ENCODE assay signal across 19 cellular contexts in genomic region chr15:50800715-50801114, GRCh38.
"Had no signal": no experiment of that assay in that cellular context is flagged by ENCODE, and none has a peak within 500 bp of the region (broad histone marks: within the 10 kb centered on the region; RNA-seq: fewer than 3 reads in every experiment).

No MANE protein-coding gene starts in this region.

- H3K9me3 ChIP-seq: thyroid gland had no signal

- H3K36me3 ChIP-seq: thyroid gland had no signal

- H3K27me3 Mint-ChIP-seq: activated B cell treated with CpG ODN at 0.5 μM for 24 hours; activated naive CD8-positive, alpha-beta T cell; stimulated activated naive B cell treated with anti-CD40 and anti-IgM and Interleukin-4, amounts not matched to agents 10 μg/mL and 1 μg/mL and 100 μg/mL, for 72 hours had no signal

- H3K9me3 Mint-ChIP-seq: activated B cell treated with CpG ODN at 0.5 μM for 24 hours; natural killer cell treated with Interleukin-12 subunit alpha and Interleukin-12 subunit beta and Interleukin-15 and Interleukin-18, amount 100 ng/mL, for 72 hours; stimulated activated naive B cell treated with anti-CD40 and anti-IgM and Interleukin-4, amounts not matched to agents 10 μg/mL and 1 μg/mL and 100 μg/mL, for 72 hours had no signal

- H3K4me1 Mint-ChIP-seq: activated B cell treated with CpG ODN at 0.5 μM for 24 hours; stimulated activated naive B cell treated with anti-CD40 and anti-IgM and Interleukin-4, amounts not matched to agents 10 μg/mL and 1 μg/mL and 100 μg/mL, for 72 hours had no signal

- DNase-seq: activated B cell treated with CpG ODN at 0.5 μM for 24 hours; activated CD4-positive, alpha-beta T cell treated with anti-CD3 and anti-CD28 coated beads for 48 hours; activated CD8-positive, alpha-beta memory T cell treated with anti-CD3 and anti-CD28 coated beads, Interleukin-2, amount 50 U/mL, for 4 hours; activated CD8-positive, alpha-beta T cell treated with anti-CD3 and anti-CD28 coated beads, Interleukin-2, amount 10 ng/mL, durations not matched to agents 7 days and 5 days; activated effector memory CD4-positive, alpha-beta T cell treated with anti-CD3 and anti-CD28 coated beads, Interleukin-2, amount 50 U/mL, for 16 hours; activated T-cell treated with anti-CD3 and anti-CD28 coated beads, Interleukin-2, amount 50 U/mL, for 48 hours; aorta; effector CD8-positive, alpha-beta T cell; foreskin keratinocyte; head of caudate nucleus; kidney glomerular epithelial cell; mesendoderm; stimulated activated CD4-positive, alpha-beta T cell treated with anti-CD3 and anti-CD28 coated beads, Interleukin-15, amount 100 ng/mL, for 24 hours; stimulated activated CD4-positive, alpha-beta T cell treated with anti-CD3 and anti-CD28 coated beads, Interleukin-4, amount 100 ng/mL, for 1 hour; stimulated activated naive B cell treated with anti-CD40 and anti-IgM and Interleukin-4, amounts not matched to agents 10 μg/mL and 1 μg/mL and 100 μg/mL, for 72 hours; thyroid gland had no signal

- H3K36me3 Mint-ChIP-seq: activated naive CD8-positive, alpha-beta T cell; natural killer cell treated with Interleukin-12 subunit alpha and Interleukin-12 subunit beta and Interleukin-15 and Interleukin-18, amount 100 ng/mL, for 72 hours; stimulated activated naive B cell treated with anti-CD40 and anti-IgM and Interleukin-4, amounts not matched to agents 10 μg/mL and 1 μg/mL and 100 μg/mL, for 72 hours had no signal

- H3K27ac Mint-ChIP-seq: activated B cell treated with CpG ODN at 0.5 μM for 24 hours; activated CD8-positive, alpha-beta T cell treated with anti-CD3 and anti-CD28 coated beads, Interleukin-2, amount 10 ng/mL, durations not matched to agents 7 days and 5 days; activated naive CD8-positive, alpha-beta T cell; natural killer cell treated with Interleukin-12 subunit alpha and Interleukin-12 subunit beta and Interleukin-15 and Interleukin-18, amount 100 ng/mL, for 72 hours; stimulated activated naive B cell treated with anti-CD40 and anti-IgM and Interleukin-4, amounts not matched to agents 10 μg/mL and 1 μg/mL and 100 μg/mL, for 72 hours had no signal

- H3K27me3 ChIP-seq: foreskin keratinocyte, thyroid gland had no signal

- H3K4me3 Mint-ChIP-seq: activated B cell treated with CpG ODN at 0.5 μM for 24 hours; activated CD8-positive, alpha-beta T cell treated with anti-CD3 and anti-CD28 coated beads, Interleukin-2, amount 10 ng/mL, durations not matched to agents 7 days and 5 days; activated naive CD8-positive, alpha-beta T cell; natural killer cell treated with Interleukin-12 subunit alpha and Interleukin-12 subunit beta and Interleukin-15 and Interleukin-18, amount 100 ng/mL, for 72 hours; stimulated activated naive B cell treated with anti-CD40 and anti-IgM and Interleukin-4, amounts not matched to agents 10 μg/mL and 1 μg/mL and 100 μg/mL, for 72 hours had no signal

- H3K27ac ChIP-seq: foreskin keratinocyte, skin epidermis, thyroid gland had no signal

- H3K4me3 ChIP-seq: skin epidermis, thyroid gland had no signal

- ATAC-seq: activated CD8-positive, alpha-beta T cell treated with anti-CD3 and anti-CD28 coated beads, Interleukin-2, amount 10 ng/mL, durations not matched to agents 7 days and 5 days; foreskin keratinocyte; natural killer cell treated with Interleukin-12 subunit alpha and Interleukin-12 subunit beta and Interleukin-15 and Interleukin-18, amount 100 ng/mL, for 72 hours; stimulated activated naive B cell treated with anti-CD40 and anti-IgM and Interleukin-4, amounts not matched to agents 10 μg/mL and 1 μg/mL and 100 μg/mL, for 72 hours had no signal
